Comparison of ENCODE assay signal across 8 cellular contexts in genomic region chr17:44344939-44345496, GRCh38. TPM values are rescaled to one million over a fixed set of nuclear protein-coding genes. Genes with fewer than 3 reads are reported as not detected.
DNase-seq lines count a peak whose midpoint lies in the region; ATAC-seq, FAIRE-seq and TF ChIP-seq lines count a peak whose summit lies in the region.

GRN (plus strand) TSS chr17:44345302; CDS start chr17:44349165, 3,863 bp downstream.

- TF ChIP-seq POLR2A in A549 (IDR thresholded peaks at IDR 0.05; ENCODE audit: low read length) = peak; percentile 73

- ATAC-seq in A549 (peak; percentile 89 to 99), GM18867 (IDR thresholded peaks at IDR 0.05; ENCODE audit: unreplicated experiment) (peak; percentile 65), HG03159 (IDR thresholded peaks at IDR 0.05; ENCODE audit: unreplicated experiment) (peak; percentile 65)

- no peak for TF ChIP-seq CTCF in A549 (IDR thresholded peaks at IDR 0.05)

- POLR2A ChIA-PET in A549 (lab: Yijun Ruan, JAX) = interaction anchor here (0.6 to 1.9 kb wide), 9 partner anchors 9 to 178 kb away, joined by 3 to 20 read pairs (median 4); partner anchors contain the start of genes ATXN7L3 and SLC25A39

- peak; percentile 100 for DNase-seq in A549 (ENCODE audit: low read depth in 1 of 2, low spot score in 1 of 2)
- peak; percentile 95 to 96 for DNase-seq in NCI-H446 (lab: John Stamatoyannopoulos, UW)
- peak; percentile 84 for DNase-seq in activated CD4-positive, CD25-positive, alpha-beta regulatory T cell treated with anti-CD3 and anti-CD28 coated beads, Interleukin-2, amount 50 U/mL, for 72 hours
- peak; percentile 92 to 99 for DNase-seq in cerebellar nuclear complex (lab: John Stamatoyannopoulos, UW)
- DNase-seq in islet precursor cell = peak; percentile 100
- peak; percentile 81 to 87 (median 81) for DNase-seq in stimulated activated CD4-positive, alpha-beta T cell treated with anti-CD3 and anti-CD28 coated beads, Interleukin-12 subunit alpha, Interleukin-12 subunit beta, amount 100 ng/mL, for 48 hours (ENCODE audit: low read depth in 2 of 3, low spot score in 1 of 3)

- TF ChIP-seq RAD21 in A549 (conservative IDR thresholded peaks at IDR 0.05 in 1 of 2, IDR thresholded peaks at IDR 0.05 in 1 of 2) = no peak

- no peak for TF ChIP-seq EP300 in A549 (IDR thresholded peaks at IDR 0.05)

- FAIRE-seq in A549 (lab: Jason Lieb, UNC) = peak; percentile 85

- peak within 1 kb of the TSS; percentile 90 for H3K4me2 ChIP-seq in A549

- peak within 1 kb of the TSS; percentile 92 for H3K4me3 ChIP-seq in A549

- H3K4me1 ChIP-seq in A549 = peaks cover 9% of the 10 kb centered on the region

- H3K9me3 ChIP-seq in A549 = no peaks in the 10 kb centered on the region

- WGBS in A549 (ENCODE audit: missing lambda C conversion rate) = 1% methylated on average over 26 of the region's 26 CpGs

- CTCF ChIA-PET in A549 (lab: Yijun Ruan, JAX) = interaction anchor here (0.6 to 17.9 kb wide), 25 partner anchors 11 to 250 kb away, joined by 3 to 327 read pairs (median 4); partner anchors contain the start of genes FAM171A2 and UBTF

- H3K27ac ChIP-seq in A549 = peak within 1 kb of the TSS; percentile 81 to 85

TF ChIP-seq in A549, 52 proteins besides CTCF, POLR2A, EP300 and RAD21:
- peak; percentile 73 for TF ChIP-seq E2F6 (IDR thresholded peaks at IDR 0.05; ENCODE audit: borderline replicate concordance, low read depth)
- peak; percentile 75; the same call in 2 of the 3 replicates for TF ChIP-seq BCL3 (IDR thresholded peaks at IDR 0.05)
- no peak for TF ChIP-seq RCOR1 (IDR thresholded peaks at IDR 0.05; ENCODE audit: low read depth, low read length)
- TF ChIP-seq CHD2 (IDR thresholded peaks at IDR 0.05; ENCODE audit: low read length, partially characterized antibody) = peak; percentile 44
- TF ChIP-seq PHF8 (IDR thresholded peaks at IDR 0.05; ENCODE audit: borderline replicate concordance, low read depth) = peak; percentile 51; the same call in 1 of the 2 replicates
- TF ChIP-seq HOXB13 (CRISPR knock-in tag; IDR thresholded peaks at IDR 0.05; ENCODE audit: low read depth) = no peak
- TF ChIP-seq JUN (IDR thresholded peaks at IDR 0.05) = peak; percentile 14 to 66; a peak in 2 of 5 replicates
- peak; percentile 83; the same call in 1 of the 2 replicates for TF ChIP-seq MAZ (IDR thresholded peaks at IDR 0.05; ENCODE audit: borderline replicate concordance, low read depth, low read length)
- peak; percentile 35; the same call in 1 of the 2 replicates for TF ChIP-seq RFX5 (IDR thresholded peaks at IDR 0.05)
- TF ChIP-seq ATOH8 (CRISPR knock-in tag; IDR thresholded peaks at IDR 0.05; ENCODE audit: low read depth) = peak; percentile 80; the same call in 1 of the 2 replicates
- peak; percentile 93 for TF ChIP-seq MAX (IDR thresholded peaks at IDR 0.05)
- TF ChIP-seq USF2 (IDR thresholded peaks at IDR 0.05) = peak; percentile 99
- TF ChIP-seq SREBF2 (IDR thresholded peaks at IDR 0.05) = no peak
- no peak for TF ChIP-seq ZSCAN20 (CRISPR knock-in tag; IDR thresholded peaks at IDR 0.05)
- peak; percentile 87 for TF ChIP-seq KDM5A (IDR thresholded peaks at IDR 0.05)
- TF ChIP-seq PBX3 (IDR thresholded peaks at IDR 0.05) = peak; percentile 72; the same call in 1 of the 2 replicates
- TF ChIP-seq ZNF302 (CRISPR knock-in tag; IDR thresholded peaks at IDR 0.05) = no peak
- peak; percentile 56; the same call in 1 of the 2 replicates for TF ChIP-seq GATA3 (IDR thresholded peaks at IDR 0.05; ENCODE audit: borderline replicate concordance)
- TF ChIP-seq HEYL (CRISPR knock-in tag; IDR thresholded peaks at IDR 0.05) = no peak

RNA-seq across cellular contexts. Expression of gene GRN, which starts in this region (rescaled TPM):
- polyA plus RNA-seq in A549 (2011; rRNA removed) (111 and 147 TPM in 2 replicates), A549 (2017; fragmentation: RNase III; extraction: RNeasy Plus Mini Kit Qiagen cat#74134 plus additional on column Dnase treatment) (146 to 198 TPM (median 197 TPM) in 3 replicates)
- 216 and 242 TPM in 2 replicates for polyA plus RNA-seq in A549 (2012; cell fraction: cytosol; rRNA removed)
- 645 and 899 TPM in 2 replicates for polyA plus RNA-seq in A549 (2012; cell fraction: nucleus; rRNA removed)
- 81.3 and 100 TPM in 2 replicates for polyA minus RNA-seq in A549 (2011; rRNA and poly(A)+ RNA removed)

Comparison
In these comparisons a context has a peak if more than half of its experiments do, and no peak if none do; other contexts are left out.
1. Peak in every context shown above with its lines: DNase-seq, ATAC-seq, H3K4me3 ChIP-seq and H3K27ac ChIP-seq.